In the genomic region with DNA sequence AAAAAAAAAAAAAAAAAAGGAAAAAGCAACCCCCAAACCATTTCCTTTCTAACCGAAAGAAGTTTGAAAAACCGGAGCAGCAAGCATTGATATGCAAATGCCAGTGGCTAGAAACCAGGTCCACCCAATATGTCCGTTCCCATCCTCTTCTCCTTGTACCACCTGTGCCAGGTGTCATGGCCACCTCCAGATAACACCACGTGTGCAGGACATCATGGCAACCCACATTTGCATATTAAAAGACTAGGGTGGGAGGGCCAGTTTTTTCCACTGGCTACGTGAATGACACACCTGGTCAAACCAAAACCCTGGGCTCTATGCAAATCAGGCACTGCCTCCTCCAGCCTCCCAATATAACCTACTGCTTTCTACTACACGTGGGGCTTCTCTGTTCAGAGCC, we compare ENCODE assay signal across 24 cellular contexts.
DNase-seq lines count a peak whose midpoint lies in the region; ATAC-seq and TF ChIP-seq lines count a peak whose summit lies in the region.
"Had no signal": no experiment of that assay in that cellular context is flagged by ENCODE, and none has a peak within 500 bp of the region (broad histone marks: within the 10 kb centered on the region; RNA-seq: fewer than 3 reads in every experiment).

No MANE protein-coding gene starts in this region.

- no peak for DNase-seq in endodermal cell
- DNase-seq in ecto neural progenitor cell (ENCODE audit: low spot score), result no peak
- no peak for DNase-seq in stimulated activated CD4-positive, alpha-beta T cell treated with anti-CD3 and anti-CD28 coated beads, Interleukin-12 subunit alpha, Interleukin-12 subunit beta, amount 100 ng/mL, for 4 hours
- DNase-seq: activated CD4-positive, alpha-beta T cell treated with anti-CD3 and anti-CD28 coated beads for 36 hours; activated effector memory CD4-positive, alpha-beta T cell treated with Interleukin-2 at 50 U/mL for 16 hours; amygdala; COR-L47; dermis blood vessel endothelial cell; DND-41; kidney glomerular epithelial cell; MG63; natural killer cell; NCI-H187 treated with DMSO at 0.1 percent for 48 hours; NCI-H446 had no signal

- TF ChIP-seq CTCF in endodermal cell (conservative IDR thresholded peaks at IDR 0.05), result no peak

- WGBS in endodermal cell (ENCODE audit: insufficient coverage in 1 of 2, insufficient read length in 1 of 2), 2 experiments, result 90 to 100% methylated on average over 3 to 6 of the region's 6 CpGs

- H3K27me3 Mint-ChIP-seq in endodermal cell (ENCODE audit: insufficient read depth), result no peaks in the 10 kb centered on the region
- H3K27me3 Mint-ChIP-seq: activated CD4-positive, alpha-beta T cell treated with anti-CD3 and anti-CD28 coated beads for 36 hours; memory B cell; type B pancreatic cell had no signal

- no peak overlapping the region for H3K4me3 ChIP-seq in endodermal cell (ENCODE audit: low read length)
- H3K4me3 ChIP-seq: cardiac muscle cell, MG63 had no signal

- H3K4me3 Mint-ChIP-seq in endodermal cell, result no peak overlapping the region
- H3K4me3 Mint-ChIP-seq: activated CD4-positive, alpha-beta T cell treated with anti-CD3 and anti-CD28 coated beads for 36 hours; memory B cell; natural killer cell; stimulated activated naive CD8-positive, alpha-beta T cell treated with anti-CD3 and anti-CD28 coated beads, Interleukin-15, Interleukin-2, amounts not matched to agents 100 ng/mL and 50 ng/mL, for 24 hours; type B pancreatic cell had no signal

- H3K4me1 ChIP-seq in ES-I3 (ENCODE audit: insufficient read depth, low read length) (peaks cover 61% of the 10 kb centered on the region), endodermal cell (ENCODE audit: control insufficient read depth, insufficient read depth, low read length) (peaks cover 7% of the 10 kb centered on the region)
- H3K4me1 ChIP-seq: parathyroid adenoma had no signal

- no peaks in the 10 kb centered on the region for H3K36me3 Mint-ChIP-seq in endodermal cell (ENCODE audit: low read depth)
- H3K36me3 Mint-ChIP-seq: memory B cell, natural killer cell, type B pancreatic cell had no signal

- H3K36me3 ChIP-seq in ES-I3 (ENCODE audit: insufficient read depth, low read length) (no peaks in the 10 kb centered on the region), endodermal cell (ENCODE audit: control insufficient read depth, insufficient read depth, low read length) (no peaks in the 10 kb centered on the region)
- H3K36me3 ChIP-seq: cardiac muscle cell, MG63 had no signal

- H3K27ac Mint-ChIP-seq in endodermal cell, result peak overlapping the region; percentile 65
- H3K27ac Mint-ChIP-seq: activated CD4-positive, alpha-beta T cell treated with anti-CD3 and anti-CD28 coated beads for 36 hours; memory B cell; natural killer cell; stimulated activated naive CD8-positive, alpha-beta T cell treated with anti-CD3 and anti-CD28 coated beads, Interleukin-15, Interleukin-2, amounts not matched to agents 100 ng/mL and 50 ng/mL, for 24 hours; type B pancreatic cell had no signal

- peaks cover 46% of the 10 kb centered on the region for H3K4me1 Mint-ChIP-seq in endodermal cell
- H3K4me1 Mint-ChIP-seq: memory B cell, natural killer cell had no signal

- ATAC-seq in GM19035 (IDR thresholded peaks at IDR 0.05; ENCODE audit: unreplicated experiment) (peak; percentile 36), HG03095 (IDR thresholded peaks at IDR 0.05; ENCODE audit: unreplicated experiment) (peak; percentile 29), HG02610 (IDR thresholded peaks at IDR 0.05; ENCODE audit: unreplicated experiment) (no peak), HG03571 (IDR thresholded peaks at IDR 0.05; ENCODE audit: unreplicated experiment) (no peak)
- ATAC-seq: activated CD4-positive, alpha-beta T cell treated with anti-CD3 and anti-CD28 coated beads for 36 hours; natural killer cell had no signal

- no peaks in the 10 kb centered on the region for H3K9me3 Mint-ChIP-seq in endodermal cell
- H3K9me3 Mint-ChIP-seq: memory B cell, type B pancreatic cell had no signal

- H3K27ac ChIP-seq in endodermal cell (ENCODE audit: low read depth, low read length), result no peak overlapping the region
- H3K27ac ChIP-seq: cardiac muscle cell, parathyroid adenoma had no signal

- H3K9ac ChIP-seq in ES-I3 (ENCODE audit: low read depth, low read length) (peak overlapping the region; percentile 23; the same call in 1 of the 2 replicates), endodermal cell (ENCODE audit: extremely low read depth, low read length, poor library complexity, severe bottlenecking) (no peak overlapping the region)
- H3K9ac ChIP-seq: parathyroid adenoma had no signal

- H3K9me3 ChIP-seq in ES-I3 (ENCODE audit: control insufficient read depth, insufficient read depth, low read length) (no peaks in the 10 kb centered on the region), endodermal cell (ENCODE audit: control insufficient read depth, low read length) (no peaks in the 10 kb centered on the region)
- H3K9me3 ChIP-seq: MG63 had no signal

- H3K27me3 ChIP-seq in endodermal cell (ENCODE audit: control insufficient read depth, insufficient read depth, low read length, poor library complexity, severe bottlenecking), result no peaks in the 10 kb centered on the region
- H3K27me3 ChIP-seq: cardiac muscle cell, MG63 had no signal

Comparison
In these comparisons a context has a peak if more than half of its experiments do, and no peak if none do; other contexts are left out.
1. ATAC-seq: peak in GM19035 (single experiment) and HG03095 (single experiment); none in HG02610 (single experiment) and HG03571 (single experiment).